13 cellular contexts compared by ENCODE assay signal in genomic region chr16:14057878-14058382, GRCh38. TPM values are rescaled to one million over a fixed set of nuclear protein-coding genes. Genes with fewer than 3 reads are reported as not detected.
A peak's percentile ranks its signal among the peaks of the same experiment; 100 is the strongest.
DNase-seq lines count a peak whose midpoint lies in the region; ATAC-seq, FAIRE-seq and TF ChIP-seq lines count a peak whose summit lies in the region.
"Had no signal": no experiment of that assay in that cellular context is flagged by ENCODE, and none has a peak within 500 bp of the region (broad histone marks: within the 10 kb centered on the region; RNA-seq: fewer than 3 reads in every experiment).

No MANE protein-coding gene starts in this region.

- dilution Hi-C loops in mammary epithelial cell (cut with HindIII; ENCODE audit: low sequenced_read_pairs) = no loop called here

- H4K20me1 ChIP-seq in mammary epithelial cell (ENCODE audit: insufficient read depth, low read length) (no peaks in the 10 kb centered on the region), osteoblast (ENCODE audit: insufficient read depth, low read length) (no peaks in the 10 kb centered on the region)

- no peak overlapping the region for H3K4me2 ChIP-seq in mammary epithelial cell (ENCODE audit: insufficient read depth, low read depth, low read length)
- peak overlapping the region; percentile 30 for H3K4me2 ChIP-seq in osteoblast (ENCODE audit: insufficient read depth, low read length)

- CTCF ChIA-PET in mammary epithelial cell (lab: Charles Lee; ENCODE audit: low non-redundant PET) = no interaction called here

- peak; percentile 77 for ATAC-seq in gastroesophageal sphincter
- ATAC-seq in HG02938 (IDR thresholded peaks at IDR 0.05; ENCODE audit: unreplicated experiment) = no peak
- ATAC-seq: activated CD8-positive, alpha-beta T cell treated with anti-CD3 and anti-CD28 coated beads, Interleukin-2, amount 10 ng/mL, durations not matched to agents 7 days and 5 days had no signal

- no peaks in the 10 kb centered on the region for H3K4me1 ChIP-seq in mammary epithelial cell (ENCODE audit: insufficient read depth, low read length)
- H3K4me1 ChIP-seq in gastroesophageal sphincter = no peaks in the 10 kb centered on the region
- H3K4me1 ChIP-seq in osteoblast (ENCODE audit: insufficient read depth, low read length) = no peaks in the 10 kb centered on the region
- H3K4me1 ChIP-seq in tibial artery = peaks cover 0 to 17% (median 6%) of the 10 kb centered on the region in 4 donors

- 52% methylated on average over 10 of the region's 10 CpGs for WGBS in mammary epithelial cell (ENCODE audit: low coverage, missing lambda C conversion rate)
- 50 to 71% methylated on average over 1 to 8 of the region's 10 CpGs for WGBS in gastroesophageal sphincter (ENCODE audit: low coverage in 1 of 2), 2 donors

- DNase-seq in mammary epithelial cell (no peak), osteoblast (ENCODE audit: insufficient read length, low spot score, missing footprints) (no peak), tibial artery (peak; percentile 44 to 77), H54 (ENCODE audit: insufficient read length, low spot score) (no peak)
- DNase-seq in activated CD4-positive, alpha-beta T cell treated with anti-CD3 and anti-CD28 coated beads, Interleukin-2, amount 50 U/mL, for 48 hours = no peak
- DNase-seq: activated CD8-positive, alpha-beta T cell treated with anti-CD3 and anti-CD28 coated beads, Interleukin-2, amount 10 ng/mL, durations not matched to agents 7 days and 5 days; activated gamma-delta T cell treated with Interleukin-2 at 50 U/mL for 16 hours; NCI-H2029 treated with DMSO at 0.1 percent for 48 hours; stimulated activated CD4-positive, alpha-beta T cell treated with anti-CD3 and anti-CD28 coated beads, Interleukin-2, amount 100 ng/mL, for 24 hours had no signal

- H3K4me3 ChIP-seq in mammary epithelial cell (replicated peaks in 1 of 3; ENCODE audit: insufficient read depth in 1 of 3, low read depth in 2 of 3, low read length in 3 of 3) (no peak overlapping the region), gastroesophageal sphincter (no peak overlapping the region), osteoblast (ENCODE audit: insufficient read depth, low read length) (no peak overlapping the region), tibial artery (peak overlapping the region in 1 of 2 donors; percentile 17)

- in situ Hi-C loops in mammary epithelial cell (cut with MboI; ENCODE audit: low sequenced_read_pairs in 2 of 2) = no loop called here

- no peaks in the 10 kb centered on the region for H3K9me3 ChIP-seq in mammary epithelial cell (replicated peaks; ENCODE audit: insufficient read depth, low read length)
- H3K9me3 ChIP-seq in gastroesophageal sphincter = peaks cover 0 to 11% (median 0%) of the 10 kb centered on the region in 3 donors
- H3K9me3 ChIP-seq in osteoblast (ENCODE audit: low read depth, low read length) = peaks cover 3% of the 10 kb centered on the region
- no peaks in the 10 kb centered on the region for H3K9me3 ChIP-seq in tibial artery

- no peak for TF ChIP-seq EP300 in gastroesophageal sphincter (IDR thresholded peaks at IDR 0.05)

- no peaks in the 10 kb centered on the region for H3K79me2 ChIP-seq in mammary epithelial cell (ENCODE audit: insufficient read depth, low read length)
- no peaks in the 10 kb centered on the region for H3K79me2 ChIP-seq in osteoblast (ENCODE audit: insufficient read depth, low read length)

- H2AFZ ChIP-seq in mammary epithelial cell (ENCODE audit: low read depth, low read length) = peak overlapping the region; percentile 5
- no peak overlapping the region for H2AFZ ChIP-seq in osteoblast (ENCODE audit: low read length)

- TF ChIP-seq CTCF in mammary epithelial cell (conservative IDR thresholded peaks at IDR 0.05 in 1 of 2, IDR thresholded peaks at IDR 0.05 in 1 of 2; ENCODE audit: extremely low read depth in 1 of 2, insufficient read depth in 1 of 2, low read depth in 1 of 2, low read length in 2 of 2) = no peak
- no peak for TF ChIP-seq CTCF in gastroesophageal sphincter (IDR thresholded peaks at IDR 0.05)
- TF ChIP-seq CTCF in osteoblast (IDR thresholded peaks at IDR 0.05; ENCODE audit: extremely low read depth, low read depth, low read length) = no peak
- no peak for TF ChIP-seq CTCF in tibial artery (IDR thresholded peaks at IDR 0.05)

- H3K27ac ChIP-seq in mammary epithelial cell (ENCODE audit: insufficient read depth, low read depth, low read length) (no peak overlapping the region), gastroesophageal sphincter (peak overlapping the region in 3 of 4 donors; percentile 47 to 59 (median 52)), osteoblast (ENCODE audit: low read depth, low read length) (no peak overlapping the region), tibial artery (peak overlapping the region; percentile 62 to 70)
- H3K27ac ChIP-seq: epithelial cell of prostate had no signal

- H3K27me3 ChIP-seq in mammary epithelial cell (ENCODE audit: insufficient read depth, low read length) (no peaks in the 10 kb centered on the region), gastroesophageal sphincter (no peaks in the 10 kb centered on the region), osteoblast (ENCODE audit: insufficient read depth, low read length) (peaks cover 6% of the 10 kb centered on the region), tibial artery (no peaks in the 10 kb centered on the region)

- H3K9ac ChIP-seq in mammary epithelial cell (ENCODE audit: insufficient read depth, low read length) = no peak overlapping the region

- no TSS peak for BruUV-seq in mammary epithelial cell (replicated peaks; lab: Mats Ljungman, UMichigan)

- no peaks in the 10 kb centered on the region for H3K36me3 ChIP-seq in mammary epithelial cell (ENCODE audit: insufficient read depth, low read length)
- H3K36me3 ChIP-seq in gastroesophageal sphincter = no peaks in the 10 kb centered on the region
- no peaks in the 10 kb centered on the region for H3K36me3 ChIP-seq in osteoblast (ENCODE audit: insufficient read depth, low read length)
- no peaks in the 10 kb centered on the region for H3K36me3 ChIP-seq in tibial artery

- no peak for TF ChIP-seq POLR2A in gastroesophageal sphincter (IDR thresholded peaks at IDR 0.05)
- no peak for TF ChIP-seq POLR2A in H54 (IDR thresholded peaks at IDR 0.05; ENCODE audit: low read depth, low read length)

- intact Hi-C loops in mammary epithelial cell (cut with micrococcal nuclease) = no loop called here
- intact Hi-C loops in tibial artery (cut with DNase I; ENCODE audit: low total_unique reads) = no loop called here

- FAIRE-seq in H54 (lab: Jason Lieb, UNC) = no peak
- FAIRE-seq: GM12892 had no signal

RNA-seq across cellular contexts. Expression of gene MRTFB, which starts 13.2 kb away (rescaled TPM):
- total RNA-seq in mammary epithelial cell (10 to 100 TPM; 22.8 to 33.8 TPM), gastroesophageal sphincter (10 to 100 TPM; 38.8 to 53.1 (median 41.1) TPM), osteoblast (11.6 and 12.4 TPM in 2 replicates)
- 9.2 TPM for polyA plus RNA-seq in mammary epithelial cell
- polyA minus RNA-seq in mammary epithelial cell = 62.2 TPM

Comparison
In these comparisons a context has a peak if more than half of its experiments do, and no peak if none do; other contexts are left out.
1. DNase-seq: peak in tibial artery (2 of 2); none in mammary epithelial cell (single experiment), osteoblast (single experiment), H54 (single experiment) and activated CD4-positive, alpha-beta T cell treated with anti-CD3 and anti-CD28 coated beads, Interleukin-2, amount 50 U/mL, for 48 hours (0 of 2).
2. H3K27ac ChIP-seq: peak in gastroesophageal sphincter (3 of 4) and tibial artery (2 of 2); none in mammary epithelial cell (single experiment) and osteoblast (single experiment).